ENCODE assay signal across 23 cellular contexts in genomic region chr13:113399755-113400149, GRCh38. TPM values are rescaled to one million over a fixed set of nuclear protein-coding genes. Genes with fewer than 3 reads are reported as not detected.
DNase-seq lines count a peak whose midpoint lies in the region; ATAC-seq and TF ChIP-seq lines count a peak whose summit lies in the region.
"Had no signal": no experiment of that assay in that cellular context is flagged by ENCODE, and none has a peak within 500 bp of the region (broad histone marks: within the 10 kb centered on the region; RNA-seq: fewer than 3 reads in every experiment).

No MANE protein-coding gene starts in this region.

- H3K27ac Mint-ChIP-seq in brain = peak overlapping the region in 3 of 5 experiments; percentile 44 to 77 (median 68)
- H3K27ac Mint-ChIP-seq: activated CD4-positive, alpha-beta memory T cell treated with anti-CD3 and anti-CD28 coated beads, Interleukin-2, amount 10 ng/mL, durations not matched to agents 7 days and 5 days; stimulated activated effector memory CD8-positive, alpha-beta T cell treated with anti-CD3 and anti-CD28 coated beads, Interleukin-12 subunit alpha, Interleukin-12 subunit beta, amount 100 ng/mL, for 72 hours had no signal

- intact Hi-C loops in heart right ventricle (cut with DNase I) (loop anchor here in 9 of 10 donors (5.0 to 10.0 kb wide), 4 partner anchors 53 to 455 kb away; partner anchors contain the start of gene ADPRHL1 (in 1 of the 9)), Right ventricle myocardium superior (cut with DNase I) (loop anchor here (10.0 kb wide), 1 partner anchor 105 kb away; the partner anchor contains the start of gene LAMP1), tibial artery (cut with DNase I; ENCODE audit: low total_unique reads) (no loop called here)

- 64 to 68% methylated on average over 19 of the region's 19 CpGs for WGBS in heart right ventricle, 2 donors

- no peak for DNase-seq in heart right ventricle
- no peak for DNase-seq in Right ventricle myocardium superior
- peak; percentile 53 for DNase-seq in mesenteric fat pad (ENCODE audit: low spot score)
- DNase-seq in tibial artery = peak in 1 of 2 donors; percentile 56
- DNase-seq in dedifferentiated amniotic fluid mesenchymal stem cell (ENCODE audit: extremely low spot score) = no peak
- DNase-seq in activated naive CD4-positive, alpha-beta T cell treated with Interleukin-2 at 50 U/mL for 16 hours = no peak
- no peak for DNase-seq in NCI-H526 (lab: John Stamatoyannopoulos, UW)
- DNase-seq: ACHN; activated CD4-positive, alpha-beta memory T cell treated with anti-CD3 and anti-CD28 coated beads, Interleukin-2, amount 10 ng/mL, durations not matched to agents 7 days and 5 days; activated CD4-positive, CD25-positive, alpha-beta regulatory T cell; activated naive CD4-positive, alpha-beta T cell; NCI-H146; NCI-H2171; OCI-M1; SJCRH30; T-helper 9 cell; testis had no signal

- H3K4me1 ChIP-seq in heart right ventricle (peaks cover 0 to 62% (median 23%) of the 10 kb centered on the region in 9 donors), tibial artery (peaks cover 0 to 35% (median 29%) of the 10 kb centered on the region in 4 donors)
- H3K4me1 ChIP-seq: testis had no signal

- peaks cover 25% of the 10 kb centered on the region for H3K4me1 Mint-ChIP-seq in brain
- H3K4me1 Mint-ChIP-seq: activated CD4-positive, alpha-beta memory T cell treated with anti-CD3 and anti-CD28 coated beads, Interleukin-2, amount 10 ng/mL, durations not matched to agents 7 days and 5 days; CD14-positive monocyte; stimulated activated effector memory CD8-positive, alpha-beta T cell treated with anti-CD3 and anti-CD28 coated beads, Interleukin-12 subunit alpha, Interleukin-12 subunit beta, amount 100 ng/mL, for 72 hours had no signal

- ATAC-seq in heart right ventricle (no peak), Right ventricle myocardium superior (ENCODE audit: poor library complexity) (no peak)

- no peaks in the 10 kb centered on the region for H3K27me3 Mint-ChIP-seq in brain
- H3K27me3 Mint-ChIP-seq: activated CD4-positive, alpha-beta memory T cell treated with anti-CD3 and anti-CD28 coated beads, Interleukin-2, amount 10 ng/mL, durations not matched to agents 7 days and 5 days had no signal

- no peaks in the 10 kb centered on the region for H3K9me3 ChIP-seq in heart right ventricle
- no peaks in the 10 kb centered on the region for H3K9me3 ChIP-seq in tibial artery
- H3K9me3 ChIP-seq: lower lobe of right lung, ovary, SJCRH30, testis had no signal

- TF ChIP-seq CTCF in heart right ventricle (IDR thresholded peaks at IDR 0.05) (no peak), brain (conservative IDR thresholded peaks at IDR 0.05) (no peak), tibial artery (IDR thresholded peaks at IDR 0.05) (no peak)

- H3K27me3 ChIP-seq in heart right ventricle (peaks cover 0 to 11% (median 0%) of the 10 kb centered on the region in 7 donors), tibial artery (no peaks in the 10 kb centered on the region)
- H3K27me3 ChIP-seq: ovary, SJCRH30, testis had no signal

- H3K36me3 Mint-ChIP-seq in brain = no peaks in the 10 kb centered on the region
- H3K36me3 Mint-ChIP-seq: CD14-positive monocyte; stimulated activated effector memory CD8-positive, alpha-beta T cell treated with anti-CD3 and anti-CD28 coated beads, Interleukin-12 subunit alpha, Interleukin-12 subunit beta, amount 100 ng/mL, for 72 hours had no signal

- H3K36me3 ChIP-seq in heart right ventricle (no peaks in the 10 kb centered on the region), tibial artery (peaks cover 0 to 1% (median 0%) of the 10 kb centered on the region in 3 donors)
- H3K36me3 ChIP-seq: lower lobe of right lung, ovary, SJCRH30 had no signal

- H3K9me3 Mint-ChIP-seq in brain = no peaks in the 10 kb centered on the region
- H3K9me3 Mint-ChIP-seq: activated CD4-positive, alpha-beta memory T cell treated with anti-CD3 and anti-CD28 coated beads, Interleukin-2, amount 10 ng/mL, durations not matched to agents 7 days and 5 days; stimulated activated effector memory CD8-positive, alpha-beta T cell treated with anti-CD3 and anti-CD28 coated beads, Interleukin-12 subunit alpha, Interleukin-12 subunit beta, amount 100 ng/mL, for 72 hours had no signal

- H3K27ac ChIP-seq in heart right ventricle = peak overlapping the region in 8 of 10 donors; percentile 36 to 99 (median 82)
- peak overlapping the region; percentile 88 to 92 for H3K27ac ChIP-seq in tibial artery
- H3K27ac ChIP-seq: HL-60, lower lobe of right lung, ovary, SJCRH30, testis had no signal

- no peak overlapping the region for H3K4me3 Mint-ChIP-seq in brain
- H3K4me3 Mint-ChIP-seq: activated CD4-positive, alpha-beta memory T cell treated with anti-CD3 and anti-CD28 coated beads, Interleukin-2, amount 10 ng/mL, durations not matched to agents 7 days and 5 days; CD14-positive monocyte; stimulated activated effector memory CD8-positive, alpha-beta T cell treated with anti-CD3 and anti-CD28 coated beads, Interleukin-12 subunit alpha, Interleukin-12 subunit beta, amount 100 ng/mL, for 72 hours had no signal

- H3K4me3 ChIP-seq in heart right ventricle (no peak overlapping the region), tibial artery (no peak overlapping the region)
- H3K4me3 ChIP-seq: lower lobe of right lung, ovary, SJCRH30, testis had no signal

RNA-seq across cellular contexts. Expression of gene GRTP1, which starts 35.8 kb away (rescaled TPM):
- total RNA-seq in heart right ventricle (1 to 10 TPM in 3 of 10 donors, under 1 TPM in 7; 0.30 to 1.8 (median 0.78) TPM), Right ventricle myocardium superior (1.1 TPM), mesenteric fat pad (3.1 TPM)
- polyA plus RNA-seq in heart right ventricle (1 to 10 TPM; 1.9 to 3.2 TPM), brain (ENCODE audit: insufficient read depth, low read depth, low replicate concordance) (0.78 TPM)
- polyA plus RNA-seq: CD14-positive monocyte had no signal

RNA-seq across cellular contexts. Expression of gene ADPRHL1, which starts 53.5 kb away (rescaled TPM):
- total RNA-seq in heart right ventricle = 100 to 1,000 TPM; 381 to 939 (median 762) TPM
- 100 to 1,000 TPM; 163 to 192 TPM for polyA plus RNA-seq in heart right ventricle
- 506 TPM for total RNA-seq in Right ventricle myocardium superior
- polyA plus RNA-seq in brain (ENCODE audit: insufficient read depth, low read depth, low replicate concordance) = 133 TPM
- 2.1 TPM for total RNA-seq in mesenteric fat pad

Comparison
In these comparisons a context has a peak if more than half of its experiments do, and no peak if none do; other contexts are left out.
1. RNA of gene ADPRHL1, which starts 53.5 kb away (total RNA-seq): 381 to 939 TPM in heart right ventricle and 506 TPM in Right ventricle myocardium superior (single experiment); 2.1 TPM in mesenteric fat pad (single experiment); every median in the first group is over 100 times any median in the second.